8 cellular contexts compared by ENCODE assay signal in genomic region chr17:48543854-48544355, GRCh38. TPM values are rescaled to one million over a fixed set of nuclear protein-coding genes. Genes with fewer than 3 reads are reported as not detected.
A peak's percentile ranks its signal among the peaks of the same experiment; 100 is the strongest.
DNase-seq lines count a peak whose midpoint lies in the region; ATAC-seq and TF ChIP-seq lines count a peak whose summit lies in the region.

No MANE protein-coding gene starts in this region.

- no peak for TF ChIP-seq POLR2A in vagina (IDR thresholded peaks at IDR 0.05)

- peak overlapping the region; percentile 65 to 71 for H3K4me3 ChIP-seq in vagina

- no peaks in the 10 kb centered on the region for H3K9me3 ChIP-seq in ES-I3 (ENCODE audit: control insufficient read depth, insufficient read depth, low read length)
- no peaks in the 10 kb centered on the region for H3K9me3 ChIP-seq in vagina

- peaks cover 20% of the 10 kb centered on the region for H3K36me3 Mint-ChIP-seq in dendritic cell treated with granulocyte-macrophage colony-stimulating factor and Interleukin-4, amounts not matched to agents 40 ng/mL and 50 ng/mL, for 4 days (ENCODE audit: low read depth)
- peaks cover 2 to 4% (median 2%) of the 10 kb centered on the region in 3 donors for H3K36me3 Mint-ChIP-seq in naive thymus-derived CD8-positive, alpha-beta T cell

- ATAC-seq in naive thymus-derived CD8-positive, alpha-beta T cell = peak; percentile 37 to 44

- DNase-seq in OCI-M1 (lab: John Stamatoyannopoulos, UW) (peak; percentile 72), vagina (ENCODE audit: extremely low spot score in 2 of 2) (no peak), SW 1271 (lab: John Stamatoyannopoulos, UW) (no peak), NCI-H2029 (lab: John Stamatoyannopoulos, UW) (no peak), CD1c-positive myeloid dendritic cell (ENCODE audit: extremely low spot score) (no peak)
- peak in 4 of 10 donors; percentile 15 to 38 (median 30) for DNase-seq in naive thymus-derived CD8-positive, alpha-beta T cell

- peaks cover 45% of the 10 kb centered on the region for H3K4me1 ChIP-seq in ES-I3 (ENCODE audit: insufficient read depth, low read length)
- peaks cover 47% of the 10 kb centered on the region for H3K4me1 ChIP-seq in vagina

- H3K9me3 Mint-ChIP-seq in dendritic cell treated with granulocyte-macrophage colony-stimulating factor and Interleukin-4, amounts not matched to agents 40 ng/mL and 50 ng/mL, for 4 days = no peaks in the 10 kb centered on the region
- H3K9me3 Mint-ChIP-seq in naive thymus-derived CD8-positive, alpha-beta T cell = no peaks in the 10 kb centered on the region

- peaks cover 87% of the 10 kb centered on the region for H3K27me3 Mint-ChIP-seq in dendritic cell treated with granulocyte-macrophage colony-stimulating factor and Interleukin-4, amounts not matched to agents 40 ng/mL and 50 ng/mL, for 4 days
- H3K27me3 Mint-ChIP-seq in naive thymus-derived CD8-positive, alpha-beta T cell = peaks cover 6 to 41% (median 14%) of the 10 kb centered on the region in 5 donors

- H3K27ac ChIP-seq in vagina = peak overlapping the region; percentile 95

- no peak for TF ChIP-seq CTCF in vagina (IDR thresholded peaks at IDR 0.05)

- H3K4me1 Mint-ChIP-seq in dendritic cell treated with granulocyte-macrophage colony-stimulating factor and Interleukin-4, amounts not matched to agents 40 ng/mL and 50 ng/mL, for 4 days (ENCODE audit: low read depth) = peaks cover 59% of the 10 kb centered on the region
- H3K4me1 Mint-ChIP-seq in naive thymus-derived CD8-positive, alpha-beta T cell = peaks cover 20 to 66% (median 50%) of the 10 kb centered on the region in 4 donors

- peak overlapping the region; percentile 81 for H3K4me3 Mint-ChIP-seq in dendritic cell treated with granulocyte-macrophage colony-stimulating factor and Interleukin-4, amounts not matched to agents 40 ng/mL and 50 ng/mL, for 4 days
- peak overlapping the region; percentile 82 to 99 (median 94) for H3K4me3 Mint-ChIP-seq in naive thymus-derived CD8-positive, alpha-beta T cell

- POLR2A ChIA-PET in naive thymus-derived CD8-positive, alpha-beta T cell (lab: Charles Lee) = interaction anchor here (1.0 to 2.0 kb wide), 4 partner anchors 12 to 34 kb away, joined by 3 to 5 read pairs (median 4); no protein-coding TSS in a partner anchor

- peak overlapping the region; percentile 63; the same call in 1 of the 2 replicates for H3K9ac ChIP-seq in ES-I3 (ENCODE audit: low read depth, low read length)

- H3K36me3 ChIP-seq in ES-I3 (ENCODE audit: insufficient read depth, low read length) (no peaks in the 10 kb centered on the region), vagina (no peaks in the 10 kb centered on the region)

- H3K27ac Mint-ChIP-seq in dendritic cell treated with granulocyte-macrophage colony-stimulating factor and Interleukin-4, amounts not matched to agents 40 ng/mL and 50 ng/mL, for 4 days = peak overlapping the region; percentile 86
- H3K27ac Mint-ChIP-seq in naive thymus-derived CD8-positive, alpha-beta T cell = peak overlapping the region; percentile 86 to 99 (median 94)

- H3K27me3 ChIP-seq in vagina = no peaks in the 10 kb centered on the region

- intact Hi-C loops in dendritic cell treated with granulocyte-macrophage colony-stimulating factor and Interleukin-4, amounts not matched to agents 40 ng/mL and 50 ng/mL, for 4 days (cut with micrococcal nuclease) = loop anchor here (10.0 kb wide), 1 partner anchor 49 kb away; no protein-coding TSS in a partner anchor
- intact Hi-C loops in vagina (cut with DNase I) = loop anchor here (2.0 kb wide), 1 partner anchor 33 kb away; no protein-coding TSS in a partner anchor

RNA-seq across cellular contexts. Expression of gene HOXB2, which starts 1.0 kb away (rescaled TPM):
- total RNA-seq in naive thymus-derived CD8-positive, alpha-beta T cell = 10 to 100 TPM; 31.9 to 32.4 TPM
- polyA plus RNA-seq in naive thymus-derived CD8-positive, alpha-beta T cell = 10 to 100 TPM in 1 of 3 donors, 1 to 10 TPM in 2; 7.6 to 16.4 (median 8.2) TPM
- total RNA-seq in vagina = 14.2 TPM

RNA-seq across cellular contexts. Expression of gene HOXB1, which starts 13.1 kb away (rescaled TPM):
- not detected for total RNA-seq in naive thymus-derived CD8-positive, alpha-beta T cell
- not detected for polyA plus RNA-seq in naive thymus-derived CD8-positive, alpha-beta T cell
- total RNA-seq in vagina = not detected

RNA-seq across cellular contexts. Expression of gene HOXB4, which starts 34.2 kb away (rescaled TPM):
- 1 to 10 TPM; 1.8 to 2.3 TPM for total RNA-seq in naive thymus-derived CD8-positive, alpha-beta T cell
- under 1 TPM in 2 of 3 donors, not detected in 1; 0.06 TPM for polyA plus RNA-seq in naive thymus-derived CD8-positive, alpha-beta T cell
- total RNA-seq in vagina = 1.5 TPM

RNA-seq across cellular contexts. Expression of gene HOXB3, which starts 46.1 kb away (rescaled TPM):
- 1 to 10 TPM; 7.2 to 8.1 TPM for total RNA-seq in naive thymus-derived CD8-positive, alpha-beta T cell
- polyA plus RNA-seq in naive thymus-derived CD8-positive, alpha-beta T cell = under 1 TPM in 1 of 3 donors, not detected in 2; 0.19 TPM
- 17.7 TPM for total RNA-seq in vagina

RNA-seq across cellular contexts. Expression of gene HOXB5, which starts 49.7 kb away (rescaled TPM):
- total RNA-seq in naive thymus-derived CD8-positive, alpha-beta T cell = not detected
- not detected for polyA plus RNA-seq in naive thymus-derived CD8-positive, alpha-beta T cell
- 0.74 TPM for total RNA-seq in vagina
